9 cellular contexts compared by ENCODE assay signal in genomic region chr11:63872833-63873201, GRCh38. TPM values are rescaled to one million over a fixed set of nuclear protein-coding genes. Genes with fewer than 3 reads are reported as not detected.
DNase-seq lines count a peak whose midpoint lies in the region; ATAC-seq and TF ChIP-seq lines count a peak whose summit lies in the region.
"Had no signal": no experiment of that assay in that cellular context is flagged by ENCODE, and none has a peak within 500 bp of the region (broad histone marks: within the 10 kb centered on the region; RNA-seq: fewer than 3 reads in every experiment).

No MANE protein-coding gene starts in this region.

- peaks cover 55% of the 10 kb centered on the region for H3K4me1 Mint-ChIP-seq in activated T-helper 1 cell treated with anti-CD3 and anti-CD28 coated beads, Interleukin-12 subunit alpha, Interleukin-12 subunit beta, Interleukin-2, Interleukin-4 antibody, amounts not matched to agents 30 ng/mL and 10 ng/mL and 1 ng/mL, durations not matched to agents 14 hours and 24 hours and 36 hours (ENCODE audit: low read depth)

- H3K4me1 ChIP-seq in right atrium auricular region = peaks cover 0 to 91% of the 10 kb centered on the region in 2 donors
- peaks cover 13% of the 10 kb centered on the region for H3K4me1 ChIP-seq in parathyroid adenoma

- H3K4me2 ChIP-seq in parathyroid adenoma (ENCODE audit: low read length) = peak overlapping the region; percentile 57

- TF ChIP-seq CTCF in 22Rv1 (IDR thresholded peaks at IDR 0.05) = no peak
- TF ChIP-seq CTCF in right atrium auricular region (IDR thresholded peaks at IDR 0.05) = no peak
- TF ChIP-seq CTCF in parathyroid adenoma (IDR thresholded peaks at IDR 0.05) = no peak

- no peaks in the 10 kb centered on the region for H3K9me3 Mint-ChIP-seq in activated T-helper 1 cell treated with anti-CD3 and anti-CD28 coated beads, Interleukin-12 subunit alpha, Interleukin-12 subunit beta, Interleukin-2, Interleukin-4 antibody, amounts not matched to agents 30 ng/mL and 10 ng/mL and 1 ng/mL, durations not matched to agents 14 hours and 24 hours and 36 hours

- ATAC-seq in GM19463 (IDR thresholded peaks at IDR 0.05; ENCODE audit: unreplicated experiment) = no peak

- H3K79me2 ChIP-seq in parathyroid adenoma = peaks cover 11% of the 10 kb centered on the region

- H3K27ac Mint-ChIP-seq in activated T-helper 1 cell treated with anti-CD3 and anti-CD28 coated beads, Interleukin-12 subunit alpha, Interleukin-12 subunit beta, Interleukin-2, Interleukin-4 antibody, amounts not matched to agents 30 ng/mL and 10 ng/mL and 1 ng/mL, durations not matched to agents 14 hours and 24 hours and 36 hours = no peak overlapping the region

- no peaks in the 10 kb centered on the region for H3K36me3 ChIP-seq in right atrium auricular region
- no peaks in the 10 kb centered on the region for H3K36me3 ChIP-seq in parathyroid adenoma (ENCODE audit: control insufficient read depth, insufficient read depth, low read length)
- H3K36me3 ChIP-seq: brain microvascular endothelial cell had no signal

- H3K9ac ChIP-seq in parathyroid adenoma = no peak overlapping the region

- H3K27me3 ChIP-seq in right atrium auricular region = no peaks in the 10 kb centered on the region
- H3K27me3 ChIP-seq in parathyroid adenoma (ENCODE audit: control insufficient read depth, insufficient read depth, low read length) = no peaks in the 10 kb centered on the region
- H3K27me3 ChIP-seq: brain microvascular endothelial cell had no signal

- peak overlapping the region; percentile 75 for H3K27ac ChIP-seq in 22Rv1
- peak overlapping the region; percentile 71 to 83 for H3K27ac ChIP-seq in right atrium auricular region
- peak overlapping the region; percentile 36 for H3K27ac ChIP-seq in parathyroid adenoma
- H3K27ac ChIP-seq: brain microvascular endothelial cell had no signal

- peak overlapping the region; percentile 30 for H3K4me3 Mint-ChIP-seq in activated T-helper 1 cell treated with anti-CD3 and anti-CD28 coated beads, Interleukin-12 subunit alpha, Interleukin-12 subunit beta, Interleukin-2, Interleukin-4 antibody, amounts not matched to agents 30 ng/mL and 10 ng/mL and 1 ng/mL, durations not matched to agents 14 hours and 24 hours and 36 hours

- intact Hi-C loops in activated T-helper 1 cell treated with anti-CD3 and anti-CD28 coated beads, Interleukin-12 subunit alpha, Interleukin-12 subunit beta, Interleukin-2, Interleukin-4 antibody, amounts not matched to agents 30 ng/mL and 10 ng/mL and 1 ng/mL, durations not matched to agents 14 hours and 24 hours and 36 hours (cut with micrococcal nuclease) = loop anchor here (1.0 kb wide), 1 partner anchor 35 kb away; no protein-coding TSS in a partner anchor

- no peak overlapping the region for H2AFZ ChIP-seq in parathyroid adenoma

- no peaks in the 10 kb centered on the region for H3K9me3 ChIP-seq in right atrium auricular region
- no peaks in the 10 kb centered on the region for H3K9me3 ChIP-seq in parathyroid adenoma (ENCODE audit: control insufficient read depth, low read length)

- H3K4me3 ChIP-seq in right atrium auricular region = no peak overlapping the region
- no peak overlapping the region for H3K4me3 ChIP-seq in parathyroid adenoma (ENCODE audit: low read depth, low read length)

- no peaks in the 10 kb centered on the region for H3K27me3 Mint-ChIP-seq in activated T-helper 1 cell treated with anti-CD3 and anti-CD28 coated beads, Interleukin-12 subunit alpha, Interleukin-12 subunit beta, Interleukin-2, Interleukin-4 antibody, amounts not matched to agents 30 ng/mL and 10 ng/mL and 1 ng/mL, durations not matched to agents 14 hours and 24 hours and 36 hours (ENCODE audit: insufficient read depth)

- peaks cover 14% of the 10 kb centered on the region for H3K36me3 Mint-ChIP-seq in activated T-helper 1 cell treated with anti-CD3 and anti-CD28 coated beads, Interleukin-12 subunit alpha, Interleukin-12 subunit beta, Interleukin-2, Interleukin-4 antibody, amounts not matched to agents 30 ng/mL and 10 ng/mL and 1 ng/mL, durations not matched to agents 14 hours and 24 hours and 36 hours (ENCODE audit: low read depth)

- DNase-seq in activated T-helper 1 cell treated with anti-CD3 and anti-CD28 coated beads, Interleukin-12 subunit alpha, Interleukin-12 subunit beta, Interleukin-2, Interleukin-4 antibody, amounts not matched to agents 30 ng/mL and 10 ng/mL and 1 ng/mL, durations not matched to agents 14 hours and 24 hours and 36 hours (ENCODE audit: low spot score) = no peak
- no peak for DNase-seq in right atrium auricular region (ENCODE audit: low spot score)
- no peak for DNase-seq in HUDEP-2 (lab: John Stamatoyannopoulos, UW; ENCODE audit: unreplicated experiment in 76 of 76)
- no peak for DNase-seq in NCI-H187 (lab: John Stamatoyannopoulos, UW)
- no peak for DNase-seq in activated effector memory CD4-positive, alpha-beta T cell treated with anti-CD3 and anti-CD28 coated beads, Interleukin-2, amount 50 U/mL, for 16 hours

RNA-seq across cellular contexts. Expression of gene MARK2, which starts 33.9 kb away (rescaled TPM):
- total RNA-seq in activated T-helper 1 cell treated with anti-CD3 and anti-CD28 coated beads, Interleukin-12 subunit alpha, Interleukin-12 subunit beta, Interleukin-2, Interleukin-4 antibody, amounts not matched to agents 30 ng/mL and 10 ng/mL and 1 ng/mL, durations not matched to agents 14 hours and 24 hours and 36 hours = 44.7 and 46.0 TPM in 2 replicates
- total RNA-seq in right atrium auricular region = 10 to 100 TPM; 29.3 to 31.5 TPM

RNA-seq across cellular contexts. Expression of gene RCOR2, which starts 44.1 kb away (rescaled TPM):
- total RNA-seq in activated T-helper 1 cell treated with anti-CD3 and anti-CD28 coated beads, Interleukin-12 subunit alpha, Interleukin-12 subunit beta, Interleukin-2, Interleukin-4 antibody, amounts not matched to agents 30 ng/mL and 10 ng/mL and 1 ng/mL, durations not matched to agents 14 hours and 24 hours and 36 hours = 0.21 and 0.34 TPM in 2 replicates
- 1 to 10 TPM in 1 of 2 donors, under 1 TPM in 1; 0.90 to 1.7 TPM for total RNA-seq in right atrium auricular region

RNA-seq across cellular contexts. Expression of gene SPINDOC, which starts 59.6 kb away (rescaled TPM):
- 60.0 and 64.3 TPM in 2 replicates for total RNA-seq in activated T-helper 1 cell treated with anti-CD3 and anti-CD28 coated beads, Interleukin-12 subunit alpha, Interleukin-12 subunit beta, Interleukin-2, Interleukin-4 antibody, amounts not matched to agents 30 ng/mL and 10 ng/mL and 1 ng/mL, durations not matched to agents 14 hours and 24 hours and 36 hours
- 10 to 100 TPM in 1 of 2 donors, 1 to 10 TPM in 1; 7.0 to 12.1 TPM for total RNA-seq in right atrium auricular region
